Comparison of ENCODE assay signal across 20 cellular contexts in the genomic region with DNA sequence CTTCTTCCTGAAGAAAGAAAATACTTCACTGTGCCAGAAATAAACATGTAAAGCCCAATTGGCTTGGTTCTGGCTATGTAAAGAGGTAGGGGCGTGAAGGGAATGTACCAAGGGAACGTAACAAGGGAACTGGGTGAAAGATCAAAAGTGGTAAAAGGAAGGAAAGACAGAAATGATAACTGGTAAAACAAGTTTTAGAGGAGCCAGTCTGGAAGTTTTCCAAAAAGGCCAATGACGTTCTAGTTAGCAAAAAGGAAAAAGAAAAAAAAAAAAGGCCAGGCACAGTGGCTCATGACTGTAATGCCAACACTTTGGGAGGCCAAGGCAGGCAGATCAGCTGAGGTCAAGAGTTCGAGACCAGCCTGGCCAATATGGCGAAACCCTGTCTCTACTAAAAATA. TPM values are rescaled to one million over a fixed set of nuclear protein-coding genes. Genes with fewer than 3 reads are reported as not detected.
A peak's percentile ranks its signal among the peaks of the same experiment; 100 is the strongest.
DNase-seq lines count a peak whose midpoint lies in the region; ATAC-seq and TF ChIP-seq lines count a peak whose summit lies in the region.
"Had no signal": no experiment of that assay in that cellular context is flagged by ENCODE, and none has a peak within 500 bp of the region (broad histone marks: within the 10 kb centered on the region; RNA-seq: fewer than 3 reads in every experiment).

No MANE protein-coding gene starts in this region.

- H3K36me3 ChIP-seq in OCI-LY1 (ENCODE audit: insufficient read depth, low read length) = no peaks in the 10 kb centered on the region; the same call in 1 of the 2 replicates
- H3K36me3 ChIP-seq: brain microvascular endothelial cell, MG63 had no signal

- H3K9me2 ChIP-seq in OCI-LY1 (ENCODE audit: low read depth, low read length) = no peaks in the 10 kb centered on the region

- H3K9me3 ChIP-seq in OCI-LY1 (ENCODE audit: low read length) = no peaks in the 10 kb centered on the region
- H3K9me3 ChIP-seq: Caco-2, MG63, testis had no signal

- no peaks in the 10 kb centered on the region for H3K27me3 ChIP-seq in OCI-LY1 (ENCODE audit: insufficient read depth, low read length)
- H3K27me3 ChIP-seq: brain microvascular endothelial cell, MG63, testis had no signal

- intact Hi-C loops in sciatic nerve (cut with DNase I) = no loop called here

- DNase-seq in DMS53 (lab: John Stamatoyannopoulos, UW) (peak; percentile 72), DMS53 treated with DMSO at 0.1 percent for 48 hours (lab: John Stamatoyannopoulos, UW; ENCODE audit: unreplicated experiment) (no peak), fibroblast of peridontal ligament (ENCODE audit: extremely low read depth) (peak; percentile 50), renal cortical epithelial cell (ENCODE audit: low read depth) (peak; percentile 50), sciatic nerve (ENCODE audit: low spot score) (no peak), NCI-H1417 treated with DMSO at 0.1 percent for 48 hours (lab: John Stamatoyannopoulos, UW) (no peak)
- DNase-seq: activated CD8-positive, alpha-beta T cell treated with anti-CD3 and anti-CD28 coated beads for 36 hours; activated effector memory CD4-positive, alpha-beta T cell treated with anti-CD3 and anti-CD28 coated beads, Interleukin-2, amount 50 U/mL, for 16 hours; brain microvascular endothelial cell; Caco-2; MG63; naive B cell; NCI-H510A; T1000; testis had no signal

- H3K79me2 ChIP-seq in OCI-LY1 (ENCODE audit: insufficient read depth, low read length) = no peaks in the 10 kb centered on the region

- peak overlapping the region; percentile 60 for H3K27ac ChIP-seq in OCI-LY1 (ENCODE audit: low read depth, low read length, poor library complexity, severe bottlenecking)
- H3K27ac ChIP-seq: 22Rv1, brain microvascular endothelial cell, HL-60, testis had no signal

- no peaks in the 10 kb centered on the region for H4K20me1 ChIP-seq in OCI-LY1 (ENCODE audit: insufficient read depth, low read length)

- no peak for TF ChIP-seq CTCF in OCI-LY1 (IDR thresholded peaks at IDR 0.05; ENCODE audit: low read length)

- H3K4me3 ChIP-seq in OCI-LY1 (ENCODE audit: low read depth, low read length, poor library complexity, severe bottlenecking) = no peak overlapping the region
- H3K4me3 ChIP-seq: MG63, testis had no signal

- no peaks in the 10 kb centered on the region for H3F3A ChIP-seq in OCI-LY1 (ENCODE audit: insufficient read depth, low read length)

- H2AFZ ChIP-seq in OCI-LY1 (ENCODE audit: low read length) = no peak overlapping the region

- H3K4me1 ChIP-seq in OCI-LY1 (ENCODE audit: insufficient read depth, low read length, severe bottlenecking) = peaks cover 18% of the 10 kb centered on the region
- H3K4me1 ChIP-seq: testis had no signal

- H3K9ac ChIP-seq in OCI-LY1 (ENCODE audit: low read length) = no peak overlapping the region

- peak overlapping the region; percentile 19; the same call in 1 of the 2 replicates for H3K4me2 ChIP-seq in OCI-LY1 (ENCODE audit: low read length)

- ATAC-seq in sciatic nerve = no peak
- ATAC-seq in HG02870 (IDR thresholded peaks at IDR 0.05; ENCODE audit: unreplicated experiment) = no peak
- ATAC-seq: activated CD8-positive, alpha-beta T cell treated with anti-CD3 and anti-CD28 coated beads for 36 hours had no signal

RNA-seq across cellular contexts. Expression of gene CRTAM, which starts 21.2 kb away (rescaled TPM):
- total RNA-seq in renal cortical epithelial cell (not detected in 2 replicates), sciatic nerve (1.9 TPM)
- total RNA-seq: Caco-2, epithelial cell of proximal tubule had no signal

Comparison
In these comparisons a context has a peak if more than half of its experiments do, and no peak if none do; other contexts are left out.
1. DNase-seq: peak in DMS53 (single experiment), fibroblast of peridontal ligament (single experiment) and renal cortical epithelial cell (single experiment); none in DMS53 treated with DMSO at 0.1 percent for 48 hours (single experiment), sciatic nerve (single experiment) and NCI-H1417 treated with DMSO at 0.1 percent for 48 hours (single experiment).